Comparison of ENCODE assay signal across 16 cellular contexts in the genomic region with DNA sequence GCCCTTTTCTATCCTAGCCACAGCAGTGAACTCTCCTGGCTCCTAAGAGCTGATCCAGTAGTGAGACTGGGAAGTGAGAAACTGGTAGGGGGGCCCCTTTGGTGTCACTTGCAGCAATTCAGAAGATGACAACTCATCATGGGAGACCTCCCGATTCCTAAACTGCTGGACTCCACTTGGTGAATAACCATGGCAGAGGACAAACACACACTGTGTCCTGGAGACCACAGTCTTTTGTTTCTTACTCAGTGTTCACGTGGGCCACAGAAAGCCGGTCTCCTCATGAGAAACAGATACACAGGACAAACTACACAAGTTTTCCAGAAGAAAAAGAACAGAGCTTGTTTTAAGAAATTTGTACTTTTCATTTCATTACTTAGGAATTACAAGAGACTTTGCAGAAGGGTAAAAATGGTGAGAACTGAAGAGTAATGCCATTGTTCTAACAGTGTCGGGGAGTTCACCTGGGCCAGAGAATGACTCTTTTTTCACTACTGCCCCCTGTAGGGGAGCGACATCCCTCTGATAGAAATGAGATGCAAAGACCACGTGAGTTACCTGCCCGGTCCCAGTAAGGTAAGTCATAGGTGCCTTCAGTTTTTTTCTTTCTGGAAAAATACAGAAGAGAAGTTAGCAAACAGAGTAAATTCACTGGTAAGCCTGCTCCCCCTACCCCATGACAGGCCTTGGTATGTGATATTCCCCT. TPM values are rescaled to one million over a fixed set of nuclear protein-coding genes. Genes with fewer than 3 reads are reported as not detected.
DNase-seq lines count a peak whose midpoint lies in the region; ATAC-seq, FAIRE-seq and TF ChIP-seq lines count a peak whose summit lies in the region.
"Had no signal": no experiment of that assay in that cellular context is flagged by ENCODE, and none has a peak within 500 bp of the region (broad histone marks: within the 10 kb centered on the region; RNA-seq: fewer than 3 reads in every experiment).

No MANE protein-coding gene starts in this region.

- POLR2A ChIA-PET in naive thymus-derived CD4-positive, alpha-beta T cell (lab: Charles Lee) = no interaction called here

- CTCF ChIA-PET in naive thymus-derived CD4-positive, alpha-beta T cell (lab: Charles Lee) = no interaction called here

- TF ChIP-seq CTCF in OCI-LY1 (IDR thresholded peaks at IDR 0.05; ENCODE audit: low read length) = peak; percentile 20; the same call in 1 of the 2 replicates
- TF ChIP-seq CTCF in osteocyte (IDR thresholded peaks at IDR 0.05) = peak; percentile 16

- no peaks in the 10 kb centered on the region for H3K9me2 ChIP-seq in OCI-LY1 (ENCODE audit: low read depth, low read length)

- no peak overlapping the region for H3K27ac ChIP-seq in OCI-LY1 (ENCODE audit: low read depth, low read length, poor library complexity, severe bottlenecking)
- peak overlapping the region; percentile 70 for H3K27ac ChIP-seq in epithelial cell of prostate
- H3K27ac ChIP-seq in naive thymus-derived CD4-positive, alpha-beta T cell (ENCODE audit: low read depth, low read length) = no peak overlapping the region

- H3K4me1 ChIP-seq in OCI-LY1 (ENCODE audit: insufficient read depth, low read length, severe bottlenecking) = no peaks in the 10 kb centered on the region
- H3K4me1 ChIP-seq in naive thymus-derived CD4-positive, alpha-beta T cell (ENCODE audit: control insufficient read depth in 2 of 2, insufficient read depth in 2 of 2, low read length in 2 of 2) = no peaks in the 10 kb centered on the region

- peaks cover 65% of the 10 kb centered on the region for H3K36me3 Mint-ChIP-seq in osteocyte (ENCODE audit: unreplicated experiment)
- H3K36me3 Mint-ChIP-seq in naive thymus-derived CD4-positive, alpha-beta T cell = peaks cover 0 to 28% (median 16%) of the 10 kb centered on the region in 5 donors

- FAIRE-seq in RCC 7860 (lab: Jason Lieb, UNC) = no peak

- no peak overlapping the region for H2AFZ ChIP-seq in OCI-LY1 (ENCODE audit: low read length)

- H3K79me2 ChIP-seq in OCI-LY1 (ENCODE audit: insufficient read depth, low read length) = no peaks in the 10 kb centered on the region

- intact Hi-C loops in naive thymus-derived CD4-positive, alpha-beta T cell (cut with micrococcal nuclease) = no loop called here

- H3K27ac Mint-ChIP-seq in osteocyte (ENCODE audit: unreplicated experiment) = peak overlapping the region; percentile 2
- no peak overlapping the region for H3K27ac Mint-ChIP-seq in naive thymus-derived CD4-positive, alpha-beta T cell
- H3K27ac Mint-ChIP-seq: activated naive CD4-positive, alpha-beta T cell treated with anti-CD3 and anti-CD28 coated beads, Interleukin-2, amount 50 U/mL, for 24 hours; T-helper 17 cell had no signal

- no peaks in the 10 kb centered on the region for H4K20me1 ChIP-seq in OCI-LY1 (ENCODE audit: insufficient read depth, low read length)

- ATAC-seq in naive thymus-derived CD4-positive, alpha-beta T cell = no peak
- ATAC-seq: T-helper 17 cell had no signal

- H3K4me3 ChIP-seq in OCI-LY1 (ENCODE audit: low read depth, low read length, poor library complexity, severe bottlenecking) = no peak overlapping the region
- no peak overlapping the region for H3K4me3 ChIP-seq in naive thymus-derived CD4-positive, alpha-beta T cell (ENCODE audit: low read length)

- H3K27me3 ChIP-seq in OCI-LY1 (ENCODE audit: insufficient read depth, low read length) = no peaks in the 10 kb centered on the region
- H3K27me3 ChIP-seq in naive thymus-derived CD4-positive, alpha-beta T cell (ENCODE audit: control insufficient read depth in 2 of 2, insufficient read depth in 2 of 2, low read length in 2 of 2) = no peaks in the 10 kb centered on the region

- H3K4me2 ChIP-seq in OCI-LY1 (ENCODE audit: low read length) = no peak overlapping the region

- no peaks in the 10 kb centered on the region for H3K9me3 Mint-ChIP-seq in osteocyte (ENCODE audit: unreplicated experiment)
- peaks cover 0 to 3% (median 0%) of the 10 kb centered on the region in 11 donors for H3K9me3 Mint-ChIP-seq in naive thymus-derived CD4-positive, alpha-beta T cell
- H3K9me3 Mint-ChIP-seq: activated naive CD4-positive, alpha-beta T cell treated with anti-CD3 and anti-CD28 coated beads, Interleukin-2, amount 50 U/mL, for 24 hours; central memory CD8-positive, alpha-beta T cell had no signal

- no peaks in the 10 kb centered on the region for H3K9me3 ChIP-seq in OCI-LY1 (ENCODE audit: low read length)
- no peaks in the 10 kb centered on the region for H3K9me3 ChIP-seq in naive thymus-derived CD4-positive, alpha-beta T cell (ENCODE audit: control insufficient read depth in 2 of 3, low read length in 3 of 3)

- no peak overlapping the region for H3K9ac ChIP-seq in OCI-LY1 (ENCODE audit: low read length)

- DNase-seq in DMS53 (lab: John Stamatoyannopoulos, UW) (peak; percentile 2), DMS53 treated with DMSO at 0.1 percent for 48 hours (lab: John Stamatoyannopoulos, UW; ENCODE audit: unreplicated experiment) (no peak), epithelial cell of prostate (ENCODE audit: low read depth, low spot score) (no peak), osteocyte (ENCODE audit: extremely low spot score, unreplicated experiment) (no peak), NCI-H146 (lab: John Stamatoyannopoulos, UW) (no peak), RCC 7860 (ENCODE audit: low spot score) (no peak)
- DNase-seq in naive thymus-derived CD4-positive, alpha-beta T cell = no peak
- DNase-seq: COR-L47, head of caudate nucleus, NCI-H2081 treated with DMSO at 0.1 percent for 48 hours, NCI-H69, RPMI8226, T-helper 17 cell had no signal

- H3K4me3 Mint-ChIP-seq in osteocyte (ENCODE audit: unreplicated experiment) = no peak overlapping the region
- H3K4me3 Mint-ChIP-seq in naive thymus-derived CD4-positive, alpha-beta T cell = no peak overlapping the region
- H3K4me3 Mint-ChIP-seq: activated naive CD4-positive, alpha-beta T cell treated with anti-CD3 and anti-CD28 coated beads, Interleukin-2, amount 50 U/mL, for 24 hours; central memory CD8-positive, alpha-beta T cell; T-helper 17 cell had no signal

- no peaks in the 10 kb centered on the region for H3K36me3 ChIP-seq in OCI-LY1 (ENCODE audit: insufficient read depth, low read length)
- no peaks in the 10 kb centered on the region for H3K36me3 ChIP-seq in naive thymus-derived CD4-positive, alpha-beta T cell (ENCODE audit: control insufficient read depth in 2 of 3, insufficient read depth in 3 of 3, low read length in 3 of 3)

- H3K27me3 Mint-ChIP-seq in osteocyte (ENCODE audit: unreplicated experiment) = no peaks in the 10 kb centered on the region
- H3K27me3 Mint-ChIP-seq in naive thymus-derived CD4-positive, alpha-beta T cell = no peaks in the 10 kb centered on the region
- H3K27me3 Mint-ChIP-seq: activated naive CD4-positive, alpha-beta T cell treated with anti-CD3 and anti-CD28 coated beads, Interleukin-2, amount 50 U/mL, for 24 hours; T-helper 17 cell had no signal

- no peaks in the 10 kb centered on the region for H3F3A ChIP-seq in OCI-LY1 (ENCODE audit: insufficient read depth, low read length)

- no peaks in the 10 kb centered on the region for H3K4me1 Mint-ChIP-seq in osteocyte (ENCODE audit: unreplicated experiment)
- H3K4me1 Mint-ChIP-seq in naive thymus-derived CD4-positive, alpha-beta T cell = no peaks in the 10 kb centered on the region
- H3K4me1 Mint-ChIP-seq: activated naive CD4-positive, alpha-beta T cell treated with anti-CD3 and anti-CD28 coated beads, Interleukin-2, amount 50 U/mL, for 24 hours; central memory CD8-positive, alpha-beta T cell; T-helper 17 cell had no signal

RNA-seq across cellular contexts. Expression of gene ST3GAL6, which starts 38.1 kb away (rescaled TPM):
- 4.4 and 8.0 TPM in 2 replicates for total RNA-seq in osteocyte
- total RNA-seq in naive thymus-derived CD4-positive, alpha-beta T cell = 10 to 100 TPM in 1 of 5 experiments, 1 to 10 TPM in 1, under 1 TPM in 2, not detected in 1; 0.62 to 13.5 (median 1.2) TPM
- polyA plus RNA-seq in naive thymus-derived CD4-positive, alpha-beta T cell = under 1 TPM in 1 of 2 donors, not detected in 1; 0.47 TPM
